ENCODE assay signal across 8 cellular contexts in genomic region chr4:69881173-69881773, GRCh38. TPM values are rescaled to one million over a fixed set of nuclear protein-coding genes. Genes with fewer than 3 reads are reported as not detected.
DNase-seq lines count a peak whose midpoint lies in the region; ATAC-seq, FAIRE-seq and TF ChIP-seq lines count a peak whose summit lies in the region.

No MANE protein-coding gene starts in this region.

- no peaks in the 10 kb centered on the region for H3K36me3 ChIP-seq in endothelial cell of umbilical vein (ENCODE audit: control insufficient read depth in 2 of 2, extremely low read depth in 1 of 2, insufficient read depth in 2 of 2, low read length in 2 of 2)

- H3K27me3 Mint-ChIP-seq in nephron (ENCODE audit: low read depth): no peaks in the 10 kb centered on the region

- H3K4me1 ChIP-seq in endothelial cell of umbilical vein (ENCODE audit: control insufficient read depth, extremely low read depth, insufficient read depth, low read length): peaks cover 6% of the 10 kb centered on the region

- TF ChIP-seq EP300 in Ishikawa (IDR thresholded peaks at IDR 0.05; ENCODE audit: borderline replicate concordance): no peak

- peak overlapping the region; percentile 9 for H3K9ac ChIP-seq in endothelial cell of umbilical vein (replicated peaks; ENCODE audit: extremely low read depth, insufficient read depth, low read length)

- no peak overlapping the region for H3K4me3 ChIP-seq in endothelial cell of umbilical vein (replicated peaks in 1 of 3; ENCODE audit: insufficient read depth in 1 of 3, low read depth in 1 of 3, low read length in 3 of 3)

- peak; percentile 96 for TF ChIP-seq RAD21 in Ishikawa (IDR thresholded peaks at IDR 0.05; ENCODE audit: low read depth)

- peaks cover 3% of the 10 kb centered on the region for H3K9me3 ChIP-seq in endothelial cell of umbilical vein (replicated peaks; ENCODE audit: control insufficient read depth, insufficient read depth, low read length)

- intact Hi-C loops in endothelial cell of umbilical vein (cut with micrococcal nuclease): loop anchor here (1.0 to 2.0 kb wide), 7 partner anchors 58 to 678 kb away; no protein-coding TSS in a partner anchor

- no peaks in the 10 kb centered on the region for H3K79me2 ChIP-seq in endothelial cell of umbilical vein (ENCODE audit: control insufficient read depth, insufficient read depth, low read length)

- no peaks in the 10 kb centered on the region for H3K9me1 ChIP-seq in endothelial cell of umbilical vein (replicated peaks; ENCODE audit: control insufficient read depth, extremely low read depth, insufficient read depth, low read length)

- no peak overlapping the region for H3K4me2 ChIP-seq in endothelial cell of umbilical vein (ENCODE audit: insufficient read depth, low read length)

- H4K20me1 ChIP-seq in endothelial cell of umbilical vein (replicated peaks; ENCODE audit: control insufficient read depth, extremely low read depth, insufficient read depth, low read length): no peaks in the 10 kb centered on the region

- H3K4me1 Mint-ChIP-seq in nephron: peaks cover 18% of the 10 kb centered on the region

- no peak overlapping the region for H3K4me3 Mint-ChIP-seq in nephron

- TF ChIP-seq CTCF in endothelial cell of umbilical vein (IDR thresholded peaks at IDR 0.05; ENCODE audit: extremely low read depth in 1 of 2, insufficient read depth in 1 of 2, low read depth in 1 of 2, low read length in 2 of 2) (peak; percentile 70 to 81), nephron (IDR thresholded peaks at IDR 0.05; ENCODE audit: unreplicated experiment in 3 of 3) (peak; percentile 90 to 94 (median 91))

- peak; percentile 76 for FAIRE-seq in endothelial cell of umbilical vein (lab: Jason Lieb, UNC)

- H2AFZ ChIP-seq in endothelial cell of umbilical vein (ENCODE audit: low read depth, low read length): peak overlapping the region; percentile 66

- peaks cover 5% of the 10 kb centered on the region for H3K9me3 Mint-ChIP-seq in nephron

- no TSS peak for BruUV-seq in endothelial cell of umbilical vein (replicated peaks; lab: Mats Ljungman, UMichigan)

- TF ChIP-seq POLR2A in endothelial cell of umbilical vein (IDR thresholded peaks at IDR 0.05; ENCODE audit: low read depth, low read length): no peak

- no peaks in the 10 kb centered on the region for H3K36me3 Mint-ChIP-seq in nephron (ENCODE audit: low read depth)

- DNase-seq in activated CD8-positive, alpha-beta memory T cell treated with anti-CD3 and anti-CD28 coated beads, Interleukin-2, amount 50 U/mL, for 24 hours (ENCODE audit: extremely low read depth): peak; percentile 2
- no peak for DNase-seq in activated CD8-positive, alpha-beta memory T cell treated with anti-CD3 and anti-CD28 coated beads, Interleukin-2, amount 50 U/mL, for 4 hours
- peak; percentile 61 for DNase-seq in endothelial cell of umbilical vein (ENCODE audit: low read depth, low spot score)
- DNase-seq in mesenteric fat pad (ENCODE audit: low spot score): no peak

- H3K27me3 ChIP-seq in endothelial cell of umbilical vein (ENCODE audit: control insufficient read depth in 2 of 2, insufficient read depth in 2 of 2, low read length in 2 of 2): no peaks in the 10 kb centered on the region

- CTCF ChIA-PET in endothelial cell of umbilical vein (lab: Charles Lee): interaction anchor here (0.7 to 6.3 kb wide), 26 partner anchors 13 to 625 kb away, joined by 3 to 105 read pairs (median 5); partner anchors contain the start of gene SULT1B1

- peak overlapping the region; percentile 17 for H3K27ac ChIP-seq in endothelial cell of umbilical vein (ENCODE audit: insufficient read depth, low read depth, low read length)

- peak overlapping the region in 2 of 3 experiments; percentile 39 to 93 for H3K27ac Mint-ChIP-seq in nephron

- peak; percentile 88 for ATAC-seq in GM21381 (IDR thresholded peaks at IDR 0.05; ENCODE audit: unreplicated experiment)
- peak; percentile 92 for ATAC-seq in SK-N-SH treated with all-trans-retinoic acid at 6 μM for 48 hours

- POLR2A ChIA-PET in endothelial cell of umbilical vein (lab: Charles Lee): interaction anchor here (0.9 kb wide), 1 partner anchor 57 kb away, joined by 3 read pairs; no protein-coding TSS in a partner anchor

- dilution Hi-C loops in endothelial cell of umbilical vein (cut with MboI; ENCODE audit: extremely low pct_ligation_motif_present, low sequenced_read_pairs): no loop called here

TF ChIP-seq in Ishikawa, 13 proteins besides CTCF, POLR2A, EP300 and RAD21:
- TF ChIP-seq CREB1 (IDR thresholded peaks at IDR 0.05; ENCODE audit: low read depth): no peak
- TF ChIP-seq MAX (IDR thresholded peaks at IDR 0.05): no peak
- no peak for TF ChIP-seq TCF12 (IDR thresholded peaks at IDR 0.05; ENCODE audit: low read depth)
- TF ChIP-seq FOXM1 (IDR thresholded peaks at IDR 0.05; ENCODE audit: borderline replicate concordance, low read depth): no peak
- TF ChIP-seq TEAD4 (IDR thresholded peaks at IDR 0.05): no peak
- TF ChIP-seq CEBPB (IDR thresholded peaks at IDR 0.05): no peak
TF ChIP-seq in Ishikawa: peak in this region for 0.

TF ChIP-seq in SK-N-SH treated with all-trans-retinoic acid at 6 μM for 48 hours, 23 proteins besides CTCF, POLR2A, EP300 and RAD21:
- TF ChIP-seq ZC3H10 (CRISPR knock-in tag; IDR thresholded peaks at IDR 0.05) (no peak), PPARA (CRISPR knock-in tag; IDR thresholded peaks at IDR 0.05; ENCODE audit: borderline replicate concordance) (no peak), ISL1 (CRISPR knock-in tag; IDR thresholded peaks at IDR 0.05) (no peak), RARB (CRISPR knock-in tag; IDR thresholded peaks at IDR 0.05) (no peak)
- TF ChIP-seq, protein P1, sequence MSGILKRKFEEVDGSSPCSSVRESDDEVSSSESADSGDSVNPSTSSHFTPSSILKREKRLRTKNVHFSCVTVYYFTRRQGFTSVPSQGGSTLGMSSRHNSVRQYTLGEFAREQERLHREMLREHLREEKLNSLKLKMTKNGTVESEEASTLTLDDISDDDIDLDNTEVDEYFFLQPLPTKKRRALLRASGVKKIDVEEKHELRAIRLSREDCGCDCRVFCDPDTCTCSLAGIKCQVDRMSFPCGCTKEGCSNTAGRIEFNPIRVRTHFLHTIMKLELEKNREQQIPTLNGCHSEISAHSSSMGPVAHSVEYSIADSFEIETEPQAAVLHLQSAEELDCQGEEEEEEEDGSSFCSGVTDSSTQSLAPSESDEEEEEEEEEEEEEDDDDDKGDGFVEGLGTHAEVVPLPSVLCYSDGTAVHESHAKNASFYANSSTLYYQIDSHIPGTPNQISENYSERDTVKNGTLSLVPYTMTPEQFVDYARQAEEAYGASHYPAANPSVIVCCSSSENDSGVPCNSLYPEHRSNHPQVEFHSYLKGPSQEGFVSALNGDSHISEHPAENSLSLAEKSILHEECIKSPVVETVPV (CRISPR knock-in tag; IDR thresholded peaks at IDR 0.05): no peak

TF ChIP-seq in endothelial cell of umbilical vein, 7 proteins besides CTCF, POLR2A, EP300 and RAD21:
- TF ChIP-seq GATA2 (IDR thresholded peaks at IDR 0.05; ENCODE audit: insufficient read depth, insufficient read length, low read depth, low read length) (no peak), MYC (IDR thresholded peaks at IDR 0.05; ENCODE audit: low read depth, low read length) (no peak), EZH2 (IDR thresholded peaks at IDR 0.05; ENCODE audit: borderline replicate concordance, low read depth, low read length, severe bottlenecking) (no peak)
TF ChIP-seq in endothelial cell of umbilical vein: peak in this region for 0.

RNA-seq across cellular contexts. Expression of gene SULT1E1, which starts 21.3 kb away (rescaled TPM):
- total RNA-seq in endothelial cell of umbilical vein (34.5 and 42.1 TPM in 2 replicates), mesenteric fat pad (not detected)
- 25.8 and 36.9 TPM in 2 replicates for polyA plus RNA-seq in endothelial cell of umbilical vein
- 20.6 and 24.5 TPM in 2 replicates for polyA plus RNA-seq in endothelial cell of umbilical vein (2011; cell fraction: cytosol; rRNA removed)
- polyA plus RNA-seq in endothelial cell of umbilical vein (2011; cell fraction: nucleus; rRNA removed): 52.3 and 64.1 TPM in 2 replicates
- polyA plus RNA-seq in endothelial cell of umbilical vein (2012): 0.80 and 0.90 TPM in 2 replicates
- 12.8 and 17.9 TPM in 2 replicates for polyA minus RNA-seq in endothelial cell of umbilical vein
- not detected for polyA minus RNA-seq in endothelial cell of umbilical vein (2011; cell fraction: cytosol; rRNA and poly(A)+ RNA removed)
- 15.8 and 24.0 TPM in 2 replicates for polyA minus RNA-seq in endothelial cell of umbilical vein (2011; cell fraction: nucleus; rRNA and poly(A)+ RNA removed)

RNA-seq across cellular contexts. Expression of gene CSN1S1, which starts 49.6 kb away (rescaled TPM):
- total RNA-seq in endothelial cell of umbilical vein: not detected in 2 replicates
- polyA plus RNA-seq in endothelial cell of umbilical vein: not detected in 2 replicates
- polyA plus RNA-seq in endothelial cell of umbilical vein (2011; cell fraction: cytosol; rRNA removed): 0.11 and 0.13 TPM in 2 replicates
- not detected in 2 replicates for polyA plus RNA-seq in endothelial cell of umbilical vein (2011; cell fraction: nucleus; rRNA removed)
- not detected in 2 replicates for polyA plus RNA-seq in endothelial cell of umbilical vein (2012)
- not detected in 2 replicates for polyA minus RNA-seq in endothelial cell of umbilical vein
- not detected for polyA minus RNA-seq in endothelial cell of umbilical vein (2011; cell fraction: cytosol; rRNA and poly(A)+ RNA removed)
- not detected in 2 replicates for polyA minus RNA-seq in endothelial cell of umbilical vein (2011; cell fraction: nucleus; rRNA and poly(A)+ RNA removed)
- 32.3 TPM for total RNA-seq in mesenteric fat pad

Comparison
In these comparisons a context has a peak if more than half of its experiments do, and no peak if none do; other contexts are left out.
1. DNase-seq: peak in activated CD8-positive, alpha-beta memory T cell treated with anti-CD3 and anti-CD28 coated beads, Interleukin-2, amount 50 U/mL, for 24 hours (single experiment) and endothelial cell of umbilical vein (single experiment); none in activated CD8-positive, alpha-beta memory T cell treated with anti-CD3 and anti-CD28 coated beads, Interleukin-2, amount 50 U/mL, for 4 hours (single experiment) and mesenteric fat pad (single experiment).
2. RNA of gene SULT1E1, which starts 21.3 kb away (total RNA-seq): 34.5 to 42.1 TPM in endothelial cell of umbilical vein; not detected in mesenteric fat pad (single experiment); every median in the first group is over 10 times any median in the second.
3. RNA of gene CSN1S1, which starts 49.6 kb away (total RNA-seq): 32.3 TPM in mesenteric fat pad (single experiment); not detected in endothelial cell of umbilical vein; every median in the first group is over 10 times any median in the second.